In the genomic region with DNA sequence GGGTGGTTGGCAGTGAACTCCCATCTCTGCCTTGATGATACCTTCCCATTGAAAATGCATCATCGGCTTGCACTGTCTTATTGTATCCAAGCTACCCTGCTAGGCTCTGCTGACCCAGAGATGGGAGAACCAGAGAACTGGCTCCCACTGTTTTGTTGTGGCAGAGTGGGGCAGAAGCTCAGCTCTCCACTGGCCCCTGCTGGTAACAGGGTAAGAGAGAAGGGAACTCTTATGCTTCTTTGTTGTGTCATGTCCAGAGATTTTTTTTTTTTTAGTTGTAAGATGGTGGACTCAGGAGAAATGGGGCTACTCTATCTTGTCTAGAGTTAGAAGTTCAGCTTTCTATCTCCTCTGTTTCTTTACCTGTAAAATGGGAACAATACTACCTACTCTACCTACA, we compare ENCODE assay signal across 8 cellular contexts.
DNase-seq lines count a peak whose midpoint lies in the region; ATAC-seq and TF ChIP-seq lines count a peak whose summit lies in the region.

No MANE protein-coding gene starts in this region.

- TF ChIP-seq POLR2A in GM18505 (IDR thresholded peaks at IDR 0.05; ENCODE audit: borderline replicate concordance, extremely low read depth, insufficient read depth, insufficient read length): no peak

- H3F3A ChIP-seq in GM23338 (replicated peaks; ENCODE audit: low read depth): no peaks in the 10 kb centered on the region

- no peak overlapping the region for H3K4me2 ChIP-seq in GM23338

- CTCF ChIA-PET in activated CD4-positive, alpha-beta T cell treated with anti-CD3 and anti-CD28 coated beads, Interleukin-2, amount 10 ng/mL, durations not matched to agents 7 days and 5 days (lab: Charles Lee): interaction anchor here (0.6 to 1.5 kb wide), 6 partner anchors 47 to 382 kb away, joined by 3 to 8 read pairs (median 4); no protein-coding TSS in a partner anchor

- TF ChIP-seq CTCF in AG09309 (IDR thresholded peaks at IDR 0.05; ENCODE audit: control insufficient read depth, insufficient read depth, low read depth, low read length, missing control alignments) (peak; percentile 7), GM23338 (conservative IDR thresholded peaks at IDR 0.05; ENCODE audit: low read depth in 2 of 2) (peak; percentile 87 to 89)

- peaks cover 3% of the 10 kb centered on the region for H3K27me3 Mint-ChIP-seq in GM23338 (ENCODE audit: insufficient read depth, low read depth, poor library complexity)
- peaks cover 4% of the 10 kb centered on the region for H3K27me3 Mint-ChIP-seq in activated CD4-positive, alpha-beta T cell treated with anti-CD3 and anti-CD28 coated beads, Interleukin-2, amount 10 ng/mL, durations not matched to agents 7 days and 5 days

- peaks cover 22% of the 10 kb centered on the region for H3K4me1 Mint-ChIP-seq in GM23338
- no peaks in the 10 kb centered on the region for H3K4me1 Mint-ChIP-seq in activated CD4-positive, alpha-beta T cell treated with anti-CD3 and anti-CD28 coated beads, Interleukin-2, amount 10 ng/mL, durations not matched to agents 7 days and 5 days

- DNase-seq in AG09309 (ENCODE audit: low read depth): no peak
- DNase-seq in GM23338 (ENCODE audit: low spot score): peak; percentile 77
- peak; percentile 45 for DNase-seq in activated CD4-positive, alpha-beta T cell treated with anti-CD3 and anti-CD28 coated beads, Interleukin-2, amount 10 ng/mL, durations not matched to agents 7 days and 5 days
- peak; percentile 85 for DNase-seq in iPS-NIHi7 (ENCODE audit: extremely low spot score)
- DNase-seq in NCI-H82 treated with DMSO at 0.1 percent for 48 hours (lab: John Stamatoyannopoulos, UW; ENCODE audit: unreplicated experiment): no peak
- DNase-seq in dedifferentiated amniotic fluid mesenchymal stem cell (ENCODE audit: extremely low spot score): no peak

- POLR2A ChIA-PET in activated CD4-positive, alpha-beta T cell treated with anti-CD3 and anti-CD28 coated beads, Interleukin-2, amount 10 ng/mL, durations not matched to agents 7 days and 5 days (lab: Charles Lee): no interaction called here

- H4K20me1 ChIP-seq in GM23338 (replicated peaks; ENCODE audit: insufficient read depth): no peaks in the 10 kb centered on the region

- H3K4me3 ChIP-seq in AG09309 (ENCODE audit: control insufficient read depth, low read depth, low read length) (no peak overlapping the region), GM23338 (no peak overlapping the region)

- H3K4me1 ChIP-seq in GM23338 (ENCODE audit: insufficient read depth): peaks cover 14% of the 10 kb centered on the region

- H3K27me3 ChIP-seq in GM23338 (ENCODE audit: insufficient read depth): no peaks in the 10 kb centered on the region

- H3K79me2 ChIP-seq in GM23338 (replicated peaks; ENCODE audit: insufficient read depth): no peaks in the 10 kb centered on the region

- peaks cover 4% of the 10 kb centered on the region; the same call in 1 of the 3 replicates for H3K36me3 Mint-ChIP-seq in GM23338 (ENCODE audit: low read depth)
- no peaks in the 10 kb centered on the region for H3K36me3 Mint-ChIP-seq in activated CD4-positive, alpha-beta T cell treated with anti-CD3 and anti-CD28 coated beads, Interleukin-2, amount 10 ng/mL, durations not matched to agents 7 days and 5 days (ENCODE audit: low read depth)

- no peaks in the 10 kb centered on the region for H3K36me3 ChIP-seq in GM23338 (ENCODE audit: insufficient read depth)

- ATAC-seq in GM23338 (peak; percentile 94), GM18505 (IDR thresholded peaks at IDR 0.05; ENCODE audit: unreplicated experiment) (no peak), HG03095 (IDR thresholded peaks at IDR 0.05; ENCODE audit: unreplicated experiment) (no peak)

- no peak overlapping the region for H3K4me3 Mint-ChIP-seq in GM23338
- H3K4me3 Mint-ChIP-seq in activated CD4-positive, alpha-beta T cell treated with anti-CD3 and anti-CD28 coated beads, Interleukin-2, amount 10 ng/mL, durations not matched to agents 7 days and 5 days: no peak overlapping the region

- no peaks in the 10 kb centered on the region for H3K9me2 ChIP-seq in GM23338 (ENCODE audit: insufficient read depth)

- H3K9me3 Mint-ChIP-seq in GM23338: peaks cover 10% of the 10 kb centered on the region; the same call in 2 of the 3 replicates
- peaks cover 5% of the 10 kb centered on the region for H3K9me3 Mint-ChIP-seq in activated CD4-positive, alpha-beta T cell treated with anti-CD3 and anti-CD28 coated beads, Interleukin-2, amount 10 ng/mL, durations not matched to agents 7 days and 5 days

- H3K27ac Mint-ChIP-seq in GM23338: no peak overlapping the region
- no peak overlapping the region for H3K27ac Mint-ChIP-seq in activated CD4-positive, alpha-beta T cell treated with anti-CD3 and anti-CD28 coated beads, Interleukin-2, amount 10 ng/mL, durations not matched to agents 7 days and 5 days

- no peak overlapping the region for H3K27ac ChIP-seq in GM23338 (ENCODE audit: low read depth)

- H2AFZ ChIP-seq in GM23338: no peak overlapping the region

TF ChIP-seq in GM23338, 12 proteins besides CTCF, POLR2A, EP300 and RAD21:
- TF ChIP-seq ZNF114 (CRISPR knock-in tag; IDR thresholded peaks at IDR 0.05): no peak
- no peak for TF ChIP-seq ZNF331 (CRISPR knock-in tag; IDR thresholded peaks at IDR 0.05; ENCODE audit: low read depth)
- TF ChIP-seq CREB1 (CRISPR knock-in tag; IDR thresholded peaks at IDR 0.05; ENCODE audit: low read depth): no peak
- TF ChIP-seq, protein P1, sequence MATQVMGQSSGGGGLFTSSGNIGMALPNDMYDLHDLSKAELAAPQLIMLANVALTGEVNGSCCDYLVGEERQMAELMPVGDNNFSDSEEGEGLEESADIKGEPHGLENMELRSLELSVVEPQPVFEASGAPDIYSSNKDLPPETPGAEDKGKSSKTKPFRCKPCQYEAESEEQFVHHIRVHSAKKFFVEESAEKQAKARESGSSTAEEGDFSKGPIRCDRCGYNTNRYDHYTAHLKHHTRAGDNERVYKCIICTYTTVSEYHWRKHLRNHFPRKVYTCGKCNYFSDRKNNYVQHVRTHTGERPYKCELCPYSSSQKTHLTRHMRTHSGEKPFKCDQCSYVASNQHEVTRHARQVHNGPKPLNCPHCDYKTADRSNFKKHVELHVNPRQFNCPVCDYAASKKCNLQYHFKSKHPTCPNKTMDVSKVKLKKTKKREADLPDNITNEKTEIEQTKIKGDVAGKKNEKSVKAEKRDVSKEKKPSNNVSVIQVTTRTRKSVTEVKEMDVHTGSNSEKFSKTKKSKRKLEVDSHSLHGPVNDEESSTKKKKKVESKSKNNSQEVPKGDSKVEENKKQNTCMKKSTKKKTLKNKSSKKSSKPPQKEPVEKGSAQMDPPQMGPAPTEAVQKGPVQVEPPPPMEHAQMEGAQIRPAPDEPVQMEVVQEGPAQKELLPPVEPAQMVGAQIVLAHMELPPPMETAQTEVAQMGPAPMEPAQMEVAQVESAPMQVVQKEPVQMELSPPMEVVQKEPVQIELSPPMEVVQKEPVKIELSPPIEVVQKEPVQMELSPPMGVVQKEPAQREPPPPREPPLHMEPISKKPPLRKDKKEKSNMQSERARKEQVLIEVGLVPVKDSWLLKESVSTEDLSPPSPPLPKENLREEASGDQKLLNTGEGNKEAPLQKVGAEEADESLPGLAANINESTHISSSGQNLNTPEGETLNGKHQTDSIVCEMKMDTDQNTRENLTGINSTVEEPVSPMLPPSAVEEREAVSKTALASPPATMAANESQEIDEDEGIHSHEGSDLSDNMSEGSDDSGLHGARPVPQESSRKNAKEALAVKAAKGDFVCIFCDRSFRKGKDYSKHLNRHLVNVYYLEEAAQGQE (IDR thresholded peaks at IDR 0.05; ENCODE audit: unreplicated experiment): no peak
- no peak for TF ChIP-seq EZH2 (IDR thresholded peaks at IDR 0.05; ENCODE audit: low read depth, unreplicated experiment)
- no peak for TF ChIP-seq NANOG (IDR thresholded peaks at IDR 0.05; ENCODE audit: borderline replicate concordance)

Comparison
In these comparisons a context has a peak if more than half of its experiments do, and no peak if none do; other contexts are left out.
1. DNase-seq: peak in GM23338 (single experiment), activated CD4-positive, alpha-beta T cell treated with anti-CD3 and anti-CD28 coated beads, Interleukin-2, amount 10 ng/mL, durations not matched to agents 7 days and 5 days (single experiment) and iPS-NIHi7 (single experiment); none in AG09309 (single experiment), NCI-H82 treated with DMSO at 0.1 percent for 48 hours (single experiment) and dedifferentiated amniotic fluid mesenchymal stem cell (single experiment).